ENCODE assay signal across 21 cellular contexts in the genomic region with DNA sequence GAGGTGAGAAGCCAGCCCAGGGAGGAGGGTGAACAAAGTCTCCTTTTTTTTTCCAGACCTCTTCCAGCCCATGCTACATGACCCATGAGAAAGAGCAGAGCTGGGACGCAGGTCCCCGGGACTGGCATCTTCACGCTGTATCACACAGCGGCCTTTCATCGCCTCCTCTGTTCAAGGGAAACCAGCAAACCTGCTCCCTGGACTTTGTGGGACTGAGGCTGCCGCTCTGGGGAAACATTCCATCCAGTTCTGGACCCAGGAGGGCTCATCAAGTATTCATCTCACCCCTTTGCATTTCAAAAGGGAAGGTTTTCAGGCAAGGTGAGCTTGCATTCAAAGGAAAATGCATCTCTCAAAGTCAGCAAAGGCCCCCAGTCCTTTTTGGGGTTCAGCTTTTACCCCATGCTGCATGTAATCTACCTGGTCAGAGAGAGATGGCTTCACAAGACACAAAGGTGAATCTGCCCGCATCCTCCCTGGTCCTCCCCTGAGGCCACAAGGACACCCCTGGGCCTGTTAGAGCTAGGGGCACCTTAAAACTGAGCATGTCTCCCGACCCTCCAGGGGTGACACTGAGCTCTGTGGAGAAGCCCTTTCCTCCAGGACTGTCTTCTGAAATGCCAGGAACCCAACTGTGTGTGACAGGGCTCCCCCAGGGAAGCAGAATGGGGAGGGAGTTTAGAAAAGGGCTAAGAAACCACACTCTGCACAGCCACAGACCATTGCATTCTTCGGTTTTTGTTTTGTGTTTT. TPM values are rescaled to one million over a fixed set of nuclear protein-coding genes. Genes with fewer than 3 reads are reported as not detected.
DNase-seq lines count a peak whose midpoint lies in the region; ATAC-seq and TF ChIP-seq lines count a peak whose summit lies in the region.
"Had no signal": no experiment of that assay in that cellular context is flagged by ENCODE, and none has a peak within 500 bp of the region (broad histone marks: within the 10 kb centered on the region; RNA-seq: fewer than 3 reads in every experiment).

No MANE protein-coding gene starts in this region.

- H3K4me1 Mint-ChIP-seq in GM23338 (peaks cover 21% of the 10 kb centered on the region), chondrocyte (ENCODE audit: low read depth) (no peaks in the 10 kb centered on the region)
- no peaks in the 10 kb centered on the region for H3K4me1 Mint-ChIP-seq in activated CD8-positive, alpha-beta T cell treated with anti-CD3 and anti-CD28 coated beads, Interleukin-2, amount 10 ng/mL, durations not matched to agents 7 days and 5 days (ENCODE audit: low read depth)

- no peak overlapping the region for H3K9ac ChIP-seq in BLaER1
- H3K9ac ChIP-seq: KMS-11 had no signal

- no peaks in the 10 kb centered on the region for H3F3A ChIP-seq in GM23338 (replicated peaks; ENCODE audit: low read depth)

- no peaks in the 10 kb centered on the region for H3K27me3 ChIP-seq in BLaER1
- H3K27me3 ChIP-seq in GM23338 (ENCODE audit: insufficient read depth) = no peaks in the 10 kb centered on the region

- H2AFZ ChIP-seq in GM23338 = peak overlapping the region; percentile 85

- H3K27ac ChIP-seq in BLaER1 = no peak overlapping the region
- H3K27ac ChIP-seq in GM23338 (ENCODE audit: low read depth) = no peak overlapping the region
- H3K27ac ChIP-seq: C4-2B, KMS-11 had no signal

- no peak for TF ChIP-seq CTCF in GM23338 (conservative IDR thresholded peaks at IDR 0.05; ENCODE audit: low read depth in 2 of 2)
- no peak for TF ChIP-seq CTCF in chondrocyte (IDR thresholded peaks at IDR 0.05)

- CTCF ChIA-PET in activated CD8-positive, alpha-beta T cell treated with anti-CD3 and anti-CD28 coated beads, Interleukin-2, amount 10 ng/mL, durations not matched to agents 7 days and 5 days (lab: Charles Lee) = no interaction called here

- H3K27me3 Mint-ChIP-seq in GM23338 (ENCODE audit: insufficient read depth, low read depth, poor library complexity) (peaks cover 19% of the 10 kb centered on the region), chondrocyte (ENCODE audit: low read depth) (peaks cover 2% of the 10 kb centered on the region)
- peaks cover 6% of the 10 kb centered on the region for H3K27me3 Mint-ChIP-seq in activated CD8-positive, alpha-beta T cell treated with anti-CD3 and anti-CD28 coated beads, Interleukin-2, amount 10 ng/mL, durations not matched to agents 7 days and 5 days (ENCODE audit: low read depth)

- DNase-seq in GM23338 (ENCODE audit: low spot score) = peak; percentile 49
- no peak for DNase-seq in chondrocyte (ENCODE audit: low spot score)
- peak; percentile 44 for DNase-seq in iPS-NIHi7 (ENCODE audit: extremely low spot score)
- no peak for DNase-seq in activated CD8-positive, alpha-beta T cell treated with anti-CD3 and anti-CD28 coated beads, Interleukin-2, amount 10 ng/mL, durations not matched to agents 7 days and 5 days
- DNase-seq in NCI-H2196 (lab: John Stamatoyannopoulos, UW; ENCODE audit: unreplicated experiment) = no peak
- DNase-seq in mucosa of gallbladder (ENCODE audit: low spot score) = no peak
- DNase-seq in AML-193 (lab: John Stamatoyannopoulos, UW) = no peak
- DNase-seq: DMS79, HCEC 1CT, NCI-H1417, NCI-H187, NCI-H2107, NCI-H2227 treated with DMSO at 0.1 percent for 48 hours, NCI-H510A treated with DMSO at 0.1 percent for 48 hours, NCI-H774, OCI-M1, SIG-M5 had no signal

- H3K79me2 ChIP-seq in GM23338 (replicated peaks; ENCODE audit: insufficient read depth) = no peaks in the 10 kb centered on the region

- POLR2A ChIA-PET in activated CD8-positive, alpha-beta T cell treated with anti-CD3 and anti-CD28 coated beads, Interleukin-2, amount 10 ng/mL, durations not matched to agents 7 days and 5 days (lab: Charles Lee) = no interaction called here

- H3K4me2 ChIP-seq in BLaER1 (peak overlapping the region; percentile 6; the same call in 1 of the 2 replicates), GM23338 (peak overlapping the region; percentile 70)
- H3K4me2 ChIP-seq: KMS-11 had no signal

- peaks cover 35% of the 10 kb centered on the region for H3K9me3 Mint-ChIP-seq in GM23338
- H3K9me3 Mint-ChIP-seq in chondrocyte (ENCODE audit: low read depth) = peaks cover 16% of the 10 kb centered on the region
- peaks cover 7% of the 10 kb centered on the region for H3K9me3 Mint-ChIP-seq in activated CD8-positive, alpha-beta T cell treated with anti-CD3 and anti-CD28 coated beads, Interleukin-2, amount 10 ng/mL, durations not matched to agents 7 days and 5 days (ENCODE audit: insufficient read depth)

- H4K20me1 ChIP-seq in BLaER1 (no peaks in the 10 kb centered on the region), GM23338 (replicated peaks; ENCODE audit: insufficient read depth) (no peaks in the 10 kb centered on the region)

- H3K36me3 ChIP-seq in BLaER1 (no peaks in the 10 kb centered on the region), GM23338 (ENCODE audit: insufficient read depth) (no peaks in the 10 kb centered on the region)

- peak; percentile 81 for ATAC-seq in GM23338
- no peak for ATAC-seq in activated CD8-positive, alpha-beta T cell treated with anti-CD3 and anti-CD28 coated beads, Interleukin-2, amount 10 ng/mL, durations not matched to agents 7 days and 5 days
- ATAC-seq: SK-N-SH treated with all-trans-retinoic acid at 6 μM for 48 hours had no signal

- H3K4me3 ChIP-seq in BLaER1 (no peak overlapping the region), GM23338 (no peak overlapping the region; the same call in 1 of the 2 replicates)

- H3K4me1 ChIP-seq in BLaER1 (peaks cover 21% of the 10 kb centered on the region), GM23338 (ENCODE audit: insufficient read depth) (peaks cover 14% of the 10 kb centered on the region)

- H3K27ac Mint-ChIP-seq in GM23338 (peak overlapping the region; percentile 89), chondrocyte (ENCODE audit: unreplicated experiment) (peak overlapping the region; percentile 22)
- no peak overlapping the region for H3K27ac Mint-ChIP-seq in activated CD8-positive, alpha-beta T cell treated with anti-CD3 and anti-CD28 coated beads, Interleukin-2, amount 10 ng/mL, durations not matched to agents 7 days and 5 days

- H3K9me3 ChIP-seq in BLaER1 = peaks cover 38% of the 10 kb centered on the region

- no peaks in the 10 kb centered on the region for H3K9me2 ChIP-seq in GM23338 (ENCODE audit: insufficient read depth)

- H3K36me3 Mint-ChIP-seq in GM23338 (ENCODE audit: low read depth) (peaks cover 27% of the 10 kb centered on the region), chondrocyte (ENCODE audit: low read depth) (peaks cover 3% of the 10 kb centered on the region)
- no peaks in the 10 kb centered on the region for H3K36me3 Mint-ChIP-seq in activated CD8-positive, alpha-beta T cell treated with anti-CD3 and anti-CD28 coated beads, Interleukin-2, amount 10 ng/mL, durations not matched to agents 7 days and 5 days (ENCODE audit: low read depth)

- peak overlapping the region; percentile 9; the same call in 1 of the 3 replicates for H3K4me3 Mint-ChIP-seq in GM23338
- no peak overlapping the region for H3K4me3 Mint-ChIP-seq in chondrocyte (ENCODE audit: unreplicated experiment)
- H3K4me3 Mint-ChIP-seq in activated CD8-positive, alpha-beta T cell treated with anti-CD3 and anti-CD28 coated beads, Interleukin-2, amount 10 ng/mL, durations not matched to agents 7 days and 5 days = no peak overlapping the region

TF ChIP-seq in GM23338, 12 proteins besides CTCF, POLR2A, EP300 and RAD21 (continues in another document):
- TF ChIP-seq EZH2phosphoT487 (IDR thresholded peaks at IDR 0.05; ENCODE audit: unreplicated experiment) (no peak), ETS1 (IDR thresholded peaks at IDR 0.05) (no peak), STAT1 (IDR thresholded peaks at IDR 0.05; ENCODE audit: unreplicated experiment) (no peak)

RNA-seq across cellular contexts. Expression of gene MEG3, which starts 21.2 kb away (rescaled TPM):
- total RNA-seq in GM23338 (2014; rRNA removed; shearing (Covaris generic)) = not detected in 2 replicates
- not detected in 2 replicates for polyA plus RNA-seq in GM23338 (2016; fragmentation: Nextera tagmentation; extraction: Ambion mirVana)
- total RNA-seq in chondrocyte (not detected in 3 replicates), mucosa of gallbladder (132 TPM)
- total RNA-seq in activated CD8-positive, alpha-beta T cell treated with anti-CD3 and anti-CD28 coated beads, Interleukin-2, amount 10 ng/mL, durations not matched to agents 7 days and 5 days = not detected

Comparison
In these comparisons a context has a peak if more than half of its experiments do, and no peak if none do; other contexts are left out.
1. DNase-seq: peak in GM23338 (single experiment) and iPS-NIHi7 (single experiment); none in chondrocyte (single experiment), activated CD8-positive, alpha-beta T cell treated with anti-CD3 and anti-CD28 coated beads, Interleukin-2, amount 10 ng/mL, durations not matched to agents 7 days and 5 days (single experiment), NCI-H2196 (single experiment), mucosa of gallbladder (single experiment) and AML-193 (0 of 2).
2. RNA of gene MEG3, which starts 21.2 kb away (total RNA-seq): 132 TPM in mucosa of gallbladder (single experiment); not detected in GM23338, not detected in activated CD8-positive, alpha-beta T cell treated with anti-CD3 and anti-CD28 coated beads, Interleukin-2, amount 10 ng/mL, durations not matched to agents 7 days and 5 days and not detected in chondrocyte; every median in the first group is over 100 times any median in the second.